Comparison of ENCODE assay signal across 3 cellular contexts in the genomic region with DNA sequence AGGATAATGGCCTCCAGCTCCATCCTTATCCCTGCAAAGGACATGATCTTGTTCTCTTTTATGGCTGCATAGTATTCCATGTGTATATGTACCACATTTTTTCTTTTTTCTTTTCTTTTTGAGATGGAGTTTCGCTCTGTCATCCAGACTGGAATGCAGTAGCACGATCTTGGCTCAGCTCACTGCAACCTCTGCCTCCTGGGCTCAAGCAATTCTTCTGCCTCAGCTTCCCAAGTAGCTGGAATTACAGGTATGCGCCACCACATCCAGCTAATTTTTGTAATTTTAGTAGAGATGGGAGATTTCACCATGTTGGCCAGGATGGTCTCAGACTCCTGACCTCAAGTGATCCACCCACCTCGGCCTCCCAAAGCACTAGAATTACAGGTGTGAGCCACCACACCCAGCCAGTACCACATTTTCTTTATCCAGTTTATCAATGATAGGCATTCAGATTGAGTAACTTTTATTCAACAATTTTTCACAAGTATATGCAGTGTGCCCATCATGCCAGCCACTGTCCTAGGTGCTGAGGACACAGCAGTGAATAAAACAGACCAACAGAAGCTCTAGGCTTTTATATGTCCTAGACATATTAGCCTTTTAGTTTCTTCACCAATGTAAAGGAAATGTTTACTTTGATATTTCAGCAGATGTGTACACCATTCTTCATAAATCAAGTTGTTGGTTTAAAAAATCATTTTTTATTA.
TF ChIP-seq lines count a peak whose summit lies in the region.

No MANE protein-coding gene starts in this region.

TF ChIP-seq in A549, 52 proteins besides CTCF, POLR2A, EP300 and RAD21 (continued from another document):
- TF ChIP-seq REST (IDR thresholded peaks at IDR 0.05) = peak; percentile 15; the same call in 1 of the 2 replicates
- TF ChIP-seq CBX2 (IDR thresholded peaks at IDR 0.05; ENCODE audit: borderline replicate concordance, low read depth) = no peak
- no peak for TF ChIP-seq NPAS2 (CRISPR knock-in tag; IDR thresholded peaks at IDR 0.05; ENCODE audit: borderline replicate concordance)
- TF ChIP-seq TFCP2L1 (CRISPR knock-in tag; IDR thresholded peaks at IDR 0.05) = no peak
- no peak for TF ChIP-seq RFX5 (IDR thresholded peaks at IDR 0.05)

TF ChIP-seq in HCT116, 20 proteins besides CTCF, POLR2A, EP300 and RAD21:
- TF ChIP-seq REST (IDR thresholded peaks at IDR 0.05; ENCODE audit: low read depth) (0 out of 2 replicates have a peak, but pooled peaks have one; percentile 5), SRF (IDR thresholded peaks at IDR 0.05; ENCODE audit: low read depth) (no peak), MAX (IDR thresholded peaks at IDR 0.05) (no peak)

TF ChIP-seq in Ishikawa, 13 proteins besides CTCF, POLR2A, EP300 and RAD21 (continued from another document):
- peak; percentile 65 for TF ChIP-seq REST (IDR thresholded peaks at IDR 0.05; ENCODE audit: low read depth)
